ENCODE assay signal across 1 cellular context in the genomic region with DNA sequence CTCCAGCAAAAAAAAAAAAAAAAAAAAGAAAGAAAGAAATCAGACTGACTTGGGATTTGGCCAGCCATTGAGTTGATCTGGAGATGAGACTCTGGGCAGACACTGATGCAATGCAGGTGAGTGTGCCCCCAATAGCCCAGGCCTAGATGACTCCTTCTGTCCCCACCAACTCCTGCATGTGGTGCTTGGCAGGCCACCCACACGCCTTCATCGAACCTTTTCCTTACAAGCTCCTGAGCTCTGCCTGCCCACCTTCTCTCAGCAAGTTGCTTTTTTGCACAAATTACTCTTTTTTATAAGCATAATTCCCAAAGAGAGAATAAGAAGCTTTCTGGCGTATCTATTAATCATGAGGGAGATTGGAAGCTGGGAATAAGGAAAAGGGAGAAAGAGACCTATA.
TF ChIP-seq lines count a peak whose summit lies in the region.

No MANE protein-coding gene starts in this region.

TF ChIP-seq in HCT116, 20 proteins besides CTCF, POLR2A, EP300 and RAD21 (continued from another document):
- TF ChIP-seq, protein P1, sequence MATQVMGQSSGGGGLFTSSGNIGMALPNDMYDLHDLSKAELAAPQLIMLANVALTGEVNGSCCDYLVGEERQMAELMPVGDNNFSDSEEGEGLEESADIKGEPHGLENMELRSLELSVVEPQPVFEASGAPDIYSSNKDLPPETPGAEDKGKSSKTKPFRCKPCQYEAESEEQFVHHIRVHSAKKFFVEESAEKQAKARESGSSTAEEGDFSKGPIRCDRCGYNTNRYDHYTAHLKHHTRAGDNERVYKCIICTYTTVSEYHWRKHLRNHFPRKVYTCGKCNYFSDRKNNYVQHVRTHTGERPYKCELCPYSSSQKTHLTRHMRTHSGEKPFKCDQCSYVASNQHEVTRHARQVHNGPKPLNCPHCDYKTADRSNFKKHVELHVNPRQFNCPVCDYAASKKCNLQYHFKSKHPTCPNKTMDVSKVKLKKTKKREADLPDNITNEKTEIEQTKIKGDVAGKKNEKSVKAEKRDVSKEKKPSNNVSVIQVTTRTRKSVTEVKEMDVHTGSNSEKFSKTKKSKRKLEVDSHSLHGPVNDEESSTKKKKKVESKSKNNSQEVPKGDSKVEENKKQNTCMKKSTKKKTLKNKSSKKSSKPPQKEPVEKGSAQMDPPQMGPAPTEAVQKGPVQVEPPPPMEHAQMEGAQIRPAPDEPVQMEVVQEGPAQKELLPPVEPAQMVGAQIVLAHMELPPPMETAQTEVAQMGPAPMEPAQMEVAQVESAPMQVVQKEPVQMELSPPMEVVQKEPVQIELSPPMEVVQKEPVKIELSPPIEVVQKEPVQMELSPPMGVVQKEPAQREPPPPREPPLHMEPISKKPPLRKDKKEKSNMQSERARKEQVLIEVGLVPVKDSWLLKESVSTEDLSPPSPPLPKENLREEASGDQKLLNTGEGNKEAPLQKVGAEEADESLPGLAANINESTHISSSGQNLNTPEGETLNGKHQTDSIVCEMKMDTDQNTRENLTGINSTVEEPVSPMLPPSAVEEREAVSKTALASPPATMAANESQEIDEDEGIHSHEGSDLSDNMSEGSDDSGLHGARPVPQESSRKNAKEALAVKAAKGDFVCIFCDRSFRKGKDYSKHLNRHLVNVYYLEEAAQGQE (IDR thresholded peaks at IDR 0.05; ENCODE audit: low read depth), result no peak
- TF ChIP-seq EZH2phosphoT487 (IDR thresholded peaks at IDR 0.05; ENCODE audit: borderline replicate concordance) (no peak), CEBPB (IDR thresholded peaks at IDR 0.05; ENCODE audit: low read depth) (no peak), SIN3A (IDR thresholded peaks at IDR 0.05; ENCODE audit: low read depth) (no peak), TCF7L2 (IDR thresholded peaks at IDR 0.05; ENCODE audit: borderline replicate concordance, extremely low read depth, insufficient read depth, insufficient read length) (no peak)
